10 cellular contexts compared by ENCODE assay signal in the genomic region with DNA sequence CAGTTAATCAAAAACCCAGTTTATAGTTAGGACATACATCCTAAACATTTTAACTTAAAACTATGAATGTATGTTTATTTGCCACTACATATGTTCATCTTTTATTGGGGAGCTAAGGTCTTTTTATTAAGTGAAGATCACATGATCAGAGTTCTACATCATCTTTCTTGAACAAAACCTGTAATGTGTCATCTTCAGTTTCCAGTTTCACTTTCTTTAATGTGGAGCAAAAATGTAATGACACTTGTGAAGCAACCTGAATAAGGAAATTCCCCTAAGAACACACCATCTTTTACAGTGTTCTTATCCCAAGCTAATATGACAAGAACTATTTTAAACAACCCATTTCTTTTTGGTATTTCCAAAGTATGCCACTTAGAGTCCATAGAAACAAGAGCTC.
A peak's percentile ranks its signal among the peaks of the same experiment; 100 is the strongest.
DNase-seq lines count a peak whose midpoint lies in the region; ATAC-seq and TF ChIP-seq lines count a peak whose summit lies in the region.
"Had no signal": no experiment of that assay in that cellular context is flagged by ENCODE, and none has a peak within 500 bp of the region (broad histone marks: within the 10 kb centered on the region; RNA-seq: fewer than 3 reads in every experiment).

No MANE protein-coding gene starts in this region.

- no peak overlapping the region for H3K4me2 ChIP-seq in trophoblast cell (ENCODE audit: low read length)
- H3K4me2 ChIP-seq: neural progenitor cell had no signal

- DNase-seq in SK-MEL-5 (ENCODE audit: low read depth, low spot score) (peak; percentile 22), NCI-H748 (lab: John Stamatoyannopoulos, UW; ENCODE audit: unreplicated experiment) (no peak), superior temporal gyrus (ENCODE audit: extremely low spot score) (no peak), erythroblast (lab: John Stamatoyannopoulos, UW) (no peak), trophoblast cell (no peak)

- no peaks in the 10 kb centered on the region for H3K79me1 ChIP-seq in trophoblast cell (ENCODE audit: low read length)

- in situ Hi-C loops in SK-MEL-5 (cut with HindIII; ENCODE audit: low pct_unique_long_range_greater_than_20kb, low sequenced_read_pairs) = no loop called here

- no peak overlapping the region for H2BK5ac ChIP-seq in trophoblast cell (ENCODE audit: low read depth, low read length, poor library complexity)

- H3K27me3 ChIP-seq in trophoblast cell (ENCODE audit: insufficient read depth, low read length) = no peaks in the 10 kb centered on the region
- H3K27me3 ChIP-seq: neural progenitor cell had no signal

- no peak overlapping the region for H2AFZ ChIP-seq in trophoblast cell (ENCODE audit: insufficient read depth, low read length, poor library complexity)

- H3K14ac ChIP-seq in trophoblast cell (ENCODE audit: low read length) = no peak overlapping the region

- ATAC-seq in GM18519 (IDR thresholded peaks at IDR 0.05; ENCODE audit: low FRiP score, unreplicated experiment) (peak; percentile 89), GM21390 (IDR thresholded peaks at IDR 0.05; ENCODE audit: unreplicated experiment) (peak; percentile 91), HG03064 (IDR thresholded peaks at IDR 0.05; ENCODE audit: low read depth, unreplicated experiment) (peak; percentile 77)
- ATAC-seq: Panc1 had no signal

- TF ChIP-seq POLR2A in erythroblast (IDR thresholded peaks at IDR 0.05; ENCODE audit: low read length) = no peak

- H2AK5ac ChIP-seq in trophoblast cell (ENCODE audit: low read length) = no peak overlapping the region

- H3K23ac ChIP-seq in trophoblast cell (ENCODE audit: low read length) = no peak overlapping the region

- H2BK12ac ChIP-seq in trophoblast cell (ENCODE audit: low read length) = no peak overlapping the region

- H4K12ac ChIP-seq in trophoblast cell (ENCODE audit: low read depth, low read length) = no peak overlapping the region

- H3K9ac ChIP-seq in trophoblast cell (ENCODE audit: low read length) = no peak overlapping the region
- H3K9ac ChIP-seq: neural progenitor cell had no signal

- H4K91ac ChIP-seq in trophoblast cell (ENCODE audit: low read depth, low read length) = no peak overlapping the region

- H3K4me3 ChIP-seq in trophoblast cell (ENCODE audit: low read depth, low read length) = no peak overlapping the region
- H3K4me3 ChIP-seq: neural progenitor cell had no signal

- H4K8ac ChIP-seq in trophoblast cell (ENCODE audit: low read depth, low read length) = no peak overlapping the region

- H3K9me3 ChIP-seq in trophoblast cell (ENCODE audit: insufficient read depth, low read depth, low read length) = peaks cover under 1% of the 10 kb centered on the region

- H3K18ac ChIP-seq in trophoblast cell (ENCODE audit: low read length) = no peak overlapping the region

- no peaks in the 10 kb centered on the region for H3K4me1 ChIP-seq in trophoblast cell (ENCODE audit: control insufficient read depth in 1 of 2, insufficient read depth in 2 of 2, low read length in 2 of 2)
- H3K4me1 ChIP-seq: neural progenitor cell had no signal

- no peak overlapping the region for H3K4ac ChIP-seq in trophoblast cell (ENCODE audit: low read depth, low read length)

- no peak overlapping the region for H2BK120ac ChIP-seq in trophoblast cell (ENCODE audit: insufficient read depth, low read length, poor library complexity)

- H3K27ac ChIP-seq in trophoblast cell (ENCODE audit: low read depth, low read length) = no peak overlapping the region
- H3K27ac ChIP-seq: neural progenitor cell had no signal

- no peaks in the 10 kb centered on the region for H3K79me2 ChIP-seq in trophoblast cell (ENCODE audit: control insufficient read depth, insufficient read depth, low read length, poor library complexity)

- H3K36me3 ChIP-seq in trophoblast cell (ENCODE audit: control insufficient read depth in 1 of 2, insufficient read depth in 2 of 2, low read length in 2 of 2) = no peaks in the 10 kb centered on the region
- H3K36me3 ChIP-seq: neural progenitor cell had no signal
